In genomic region chr10:10596256-10596655, GRCh38 we compare ENCODE assay signal across 9 cellular contexts.
"Had no signal": no experiment of that assay in that cellular context is flagged by ENCODE, and none has a peak within 500 bp of the region (broad histone marks: within the 10 kb centered on the region; RNA-seq: fewer than 3 reads in every experiment).

No MANE protein-coding gene starts in this region.

- ATAC-seq: GM23338, HCT116 had no signal

- H2AFZ ChIP-seq: GM23248, GM23338 had no signal

- H3K27ac ChIP-seq: GM23248 had no signal

- DNase-seq: GM23248, GOT3, H7, H9, HCEC 1CT, HFFc6 had no signal

- H3K4me1 ChIP-seq: HAP-1 had no signal

- H3K9ac ChIP-seq: GM23248 had no signal

- H3K4me3 ChIP-seq: GM23248, GM23338, HAP-1 had no signal

- H3K9me3 ChIP-seq: HAP-1 had no signal

- H3K36me3 ChIP-seq: HAP-1 had no signal

- H3K4me2 ChIP-seq: GM23338 had no signal
